Comparison of ENCODE assay signal across 4 cellular contexts in genomic region chr5:136626531-136626930, GRCh38.
"Had no signal": no experiment of that assay in that cellular context is flagged by ENCODE, and none has a peak within 500 bp of the region (broad histone marks: within the 10 kb centered on the region; RNA-seq: fewer than 3 reads in every experiment).

No MANE protein-coding gene starts in this region.

- H3K36me3 Mint-ChIP-seq: IgD-negative memory B cell had no signal

- DNase-seq: IMR-90, KBM-7, KG1 had no signal

- H3K27ac Mint-ChIP-seq: IgD-negative memory B cell had no signal

- H3K4me3 Mint-ChIP-seq: IgD-negative memory B cell had no signal

- H3K4me1 Mint-ChIP-seq: IgD-negative memory B cell had no signal
